ENCODE assay signal across 2 cellular contexts in the genomic region with DNA sequence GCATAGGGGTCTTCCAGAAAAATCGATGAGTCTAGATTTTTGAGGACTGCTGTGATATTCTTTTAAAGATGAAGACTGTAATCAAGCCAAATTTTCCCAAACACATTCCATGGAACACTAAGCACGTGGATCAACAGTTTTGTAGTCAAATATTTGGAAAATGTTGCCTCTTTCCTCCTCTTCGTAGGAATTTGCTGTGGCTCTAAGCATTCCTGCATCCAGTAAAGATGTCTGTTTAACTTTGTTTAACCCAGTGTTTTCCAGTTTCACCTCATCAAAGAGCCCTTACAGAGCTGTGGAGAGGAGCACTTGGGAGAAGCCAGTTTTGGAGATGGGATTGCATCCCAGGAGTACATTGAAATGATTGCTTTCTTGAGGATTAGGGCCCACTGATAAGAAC.
TF ChIP-seq lines count a peak whose summit lies in the region.

No MANE protein-coding gene starts in this region.

TF ChIP-seq in HepG2, 621 proteins besides CTCF, POLR2A, EP300 and RAD21:
- TF ChIP-seq, protein P1, sequence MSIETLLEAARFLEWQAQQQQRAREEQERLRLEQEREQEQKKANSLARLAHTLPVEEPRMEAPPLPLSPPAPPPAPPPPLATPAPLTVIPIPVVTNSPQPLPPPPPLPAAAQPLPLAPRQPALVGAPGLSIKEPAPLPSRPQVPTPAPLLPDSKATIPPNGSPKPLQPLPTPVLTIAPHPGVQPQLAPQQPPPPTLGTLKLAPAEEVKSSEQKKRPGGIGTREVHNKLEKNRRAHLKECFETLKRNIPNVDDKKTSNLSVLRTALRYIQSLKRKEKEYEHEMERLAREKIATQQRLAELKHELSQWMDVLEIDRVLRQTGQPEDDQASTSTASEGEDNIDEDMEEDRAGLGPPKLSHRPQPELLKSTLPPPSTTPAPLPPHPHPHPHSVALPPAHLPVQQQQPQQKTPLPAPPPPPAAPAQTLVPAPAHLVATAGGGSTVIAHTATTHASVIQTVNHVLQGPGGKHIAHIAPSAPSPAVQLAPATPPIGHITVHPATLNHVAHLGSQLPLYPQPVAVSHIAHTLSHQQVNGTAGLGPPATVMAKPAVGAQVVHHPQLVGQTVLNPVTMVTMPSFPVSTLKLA (IDR thresholded peaks at IDR 0.05): peak; percentile 45
- TF ChIP-seq ZNF468 (CRISPR knock-in tag; IDR thresholded peaks at IDR 0.05) (no peak), FOXP1 (IDR thresholded peaks at IDR 0.05) (no peak), FOXP1 (CRISPR knock-in tag; IDR thresholded peaks at IDR 0.05) (no peak), CENPX (CRISPR knock-in tag; IDR thresholded peaks at IDR 0.05) (no peak)
- TF ChIP-seq, protein P2, sequence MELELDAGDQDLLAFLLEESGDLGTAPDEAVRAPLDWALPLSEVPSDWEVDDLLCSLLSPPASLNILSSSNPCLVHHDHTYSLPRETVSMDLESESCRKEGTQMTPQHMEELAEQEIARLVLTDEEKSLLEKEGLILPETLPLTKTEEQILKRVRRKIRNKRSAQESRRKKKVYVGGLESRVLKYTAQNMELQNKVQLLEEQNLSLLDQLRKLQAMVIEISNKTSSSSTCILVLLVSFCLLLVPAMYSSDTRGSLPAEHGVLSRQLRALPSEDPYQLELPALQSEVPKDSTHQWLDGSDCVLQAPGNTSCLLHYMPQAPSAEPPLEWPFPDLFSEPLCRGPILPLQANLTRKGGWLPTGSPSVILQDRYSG (CRISPR knock-in tag; IDR thresholded peaks at IDR 0.05): no peak

TF ChIP-seq in IMR-90, 13 proteins besides CTCF, POLR2A, EP300 and RAD21:
- TF ChIP-seq MAFK (IDR thresholded peaks at IDR 0.05; ENCODE audit: low read depth, low read length): no peak
- TF ChIP-seq NFE2L2 (IDR thresholded peaks at IDR 0.05; ENCODE audit: low read depth, low read length): no peak
- TF ChIP-seq, protein P3, sequence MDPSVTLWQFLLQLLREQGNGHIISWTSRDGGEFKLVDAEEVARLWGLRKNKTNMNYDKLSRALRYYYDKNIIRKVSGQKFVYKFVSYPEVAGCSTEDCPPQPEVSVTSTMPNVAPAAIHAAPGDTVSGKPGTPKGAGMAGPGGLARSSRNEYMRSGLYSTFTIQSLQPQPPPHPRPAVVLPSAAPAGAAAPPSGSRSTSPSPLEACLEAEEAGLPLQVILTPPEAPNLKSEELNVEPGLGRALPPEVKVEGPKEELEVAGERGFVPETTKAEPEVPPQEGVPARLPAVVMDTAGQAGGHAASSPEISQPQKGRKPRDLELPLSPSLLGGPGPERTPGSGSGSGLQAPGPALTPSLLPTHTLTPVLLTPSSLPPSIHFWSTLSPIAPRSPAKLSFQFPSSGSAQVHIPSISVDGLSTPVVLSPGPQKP (IDR thresholded peaks at IDR 0.05; ENCODE audit: borderline replicate concordance, low read depth, low read length): no peak
- no peak for TF ChIP-seq SMC3 (IDR thresholded peaks at IDR 0.05; ENCODE audit: low read depth, low read length)
- TF ChIP-seq CHD1 (IDR thresholded peaks at IDR 0.05; ENCODE audit: low read depth, low read length): no peak
- TF ChIP-seq, protein P4, sequence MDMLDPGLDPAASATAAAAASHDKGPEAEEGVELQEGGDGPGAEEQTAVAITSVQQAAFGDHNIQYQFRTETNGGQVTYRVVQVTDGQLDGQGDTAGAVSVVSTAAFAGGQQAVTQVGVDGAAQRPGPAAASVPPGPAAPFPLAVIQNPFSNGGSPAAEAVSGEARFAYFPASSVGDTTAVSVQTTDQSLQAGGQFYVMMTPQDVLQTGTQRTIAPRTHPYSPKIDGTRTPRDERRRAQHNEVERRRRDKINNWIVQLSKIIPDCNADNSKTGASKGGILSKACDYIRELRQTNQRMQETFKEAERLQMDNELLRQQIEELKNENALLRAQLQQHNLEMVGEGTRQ (IDR thresholded peaks at IDR 0.05; ENCODE audit: low read depth, low read length): no peak
- no peak for TF ChIP-seq CEBPB (IDR thresholded peaks at IDR 0.05; ENCODE audit: low read depth, low read length)
- TF ChIP-seq MXI1 (IDR thresholded peaks at IDR 0.05; ENCODE audit: borderline replicate concordance, low read depth, low read length): no peak
- TF ChIP-seq MAZ (IDR thresholded peaks at IDR 0.05; ENCODE audit: borderline replicate concordance, low read depth, low read length): no peak
- TF ChIP-seq RFX5 (IDR thresholded peaks at IDR 0.05; ENCODE audit: low read depth, low read length): no peak
- no peak for TF ChIP-seq BHLHE40 (IDR thresholded peaks at IDR 0.05; ENCODE audit: low read depth, low read length)
- TF ChIP-seq RCOR1 (IDR thresholded peaks at IDR 0.05; ENCODE audit: insufficient replicate concordance, low read length): no peak
- TF ChIP-seq FOS (IDR thresholded peaks at IDR 0.05; ENCODE audit: low read depth, low read length): no peak
